In the genomic region with DNA sequence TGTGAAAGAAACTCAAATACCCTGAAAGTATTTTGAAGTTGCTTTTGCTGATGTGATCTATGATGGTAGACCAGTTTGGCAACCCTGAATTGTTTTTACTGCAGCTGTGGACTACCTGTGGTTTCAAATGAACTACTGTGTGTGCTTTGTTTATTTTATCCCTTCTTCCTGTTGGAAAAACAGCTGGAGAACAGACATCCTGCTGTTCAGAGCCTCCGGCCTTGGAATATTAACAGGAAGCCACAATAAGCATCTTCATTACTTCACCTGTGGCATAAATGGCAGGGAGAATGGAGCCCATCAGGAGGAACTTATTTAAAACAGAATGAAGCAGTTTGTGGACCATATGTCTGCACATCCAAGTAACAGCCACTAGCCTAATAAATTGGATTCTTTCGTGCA, we compare ENCODE assay signal across 15 cellular contexts.
DNase-seq lines count a peak whose midpoint lies in the region; ATAC-seq, FAIRE-seq and TF ChIP-seq lines count a peak whose summit lies in the region.
"Had no signal": no experiment of that assay in that cellular context is flagged by ENCODE, and none has a peak within 500 bp of the region (broad histone marks: within the 10 kb centered on the region; RNA-seq: fewer than 3 reads in every experiment).

No MANE protein-coding gene starts in this region.

- H3K27me3 Mint-ChIP-seq in nephron progenitor cell (ENCODE audit: low read depth, poor library complexity) (peaks cover 5% of the 10 kb centered on the region), Caco-2 (ENCODE audit: insufficient read depth, unreplicated experiment) (peaks cover 4% of the 10 kb centered on the region)

- BruUV-seq in Caco-2 (replicated peaks; lab: Mats Ljungman, UMichigan), result no TSS peak

- CTCF ChIA-PET in Caco-2 (lab: Charles Lee), result no interaction called here

- H3K4me1 ChIP-seq in Caco-2, result no peaks in the 10 kb centered on the region

- DNase-seq in H54 (ENCODE audit: insufficient read length, low spot score) (no peak), NCI-H146 (lab: John Stamatoyannopoulos, UW) (peak; percentile 95), nephron progenitor cell (no peak), Caco-2 (no peak)
- DNase-seq in stimulated activated CD4-positive, alpha-beta T cell treated with anti-CD3 and anti-CD28 coated beads, Interleukin-4, amount 100 ng/mL, for 4 hours, result no peak
- DNase-seq: activated gamma-delta T cell, esophagus squamous epithelium, Karpas-422, left lung, naive B cell, NCI-H1694, transverse colon had no signal

- no peak for TF ChIP-seq POLR2A in H54 (IDR thresholded peaks at IDR 0.05; ENCODE audit: low read depth, low read length)

- H3K36me3 ChIP-seq in Caco-2 (ENCODE audit: control insufficient read depth, insufficient read depth, low read length), result no peaks in the 10 kb centered on the region
- H3K36me3 ChIP-seq: esophagus squamous epithelium, left lung, transverse colon had no signal

- ATAC-seq in SK-N-SH treated with all-trans-retinoic acid at 6 μM for 48 hours (no peak), GM21825 (IDR thresholded peaks at IDR 0.05; ENCODE audit: unreplicated experiment) (no peak)
- ATAC-seq: left lung had no signal

- TF ChIP-seq CTCF in nephron progenitor cell (IDR thresholded peaks at IDR 0.05), result no peak
- no peak for TF ChIP-seq CTCF in Caco-2 (IDR thresholded peaks at IDR 0.05; ENCODE audit: insufficient read depth in 1 of 2, low read depth in 1 of 2, low read length in 1 of 2, severe bottlenecking in 1 of 2, unreplicated experiment in 1 of 2)

- peak overlapping the region; percentile 18 for H3K27ac Mint-ChIP-seq in nephron progenitor cell
- H3K27ac Mint-ChIP-seq in Caco-2 (ENCODE audit: unreplicated experiment), result no peak overlapping the region

- H3K9me3 Mint-ChIP-seq in nephron progenitor cell (peaks cover 10% of the 10 kb centered on the region), Caco-2 (ENCODE audit: unreplicated experiment) (no peaks in the 10 kb centered on the region)
- H3K9me3 Mint-ChIP-seq: naive B cell had no signal

- POLR2A ChIA-PET in Caco-2 (lab: Charles Lee), result no interaction called here

- FAIRE-seq in H54 (lab: Jason Lieb, UNC), result peak; percentile 36
- FAIRE-seq: astrocyte had no signal

- H3K4me3 Mint-ChIP-seq in nephron progenitor cell (no peak overlapping the region), Caco-2 (ENCODE audit: unreplicated experiment) (no peak overlapping the region)
- H3K4me3 Mint-ChIP-seq: naive B cell had no signal

- H3K4me3 ChIP-seq in Caco-2 (ENCODE audit: low read depth, low read length), result no peak overlapping the region
- H3K4me3 ChIP-seq: esophagus squamous epithelium, left lung, transverse colon had no signal

- H3K9me3 ChIP-seq in Caco-2, result no peaks in the 10 kb centered on the region
- H3K9me3 ChIP-seq: esophagus squamous epithelium, left lung, transverse colon had no signal

- intact Hi-C loops in Caco-2 (cut with micrococcal nuclease; ENCODE audit: unreplicated experiment), result no loop called here

- H3K4me1 Mint-ChIP-seq in nephron progenitor cell, result peaks cover 75% of the 10 kb centered on the region
- H3K4me1 Mint-ChIP-seq in Caco-2 (ENCODE audit: low read depth, unreplicated experiment), result no peaks in the 10 kb centered on the region

- H3K36me3 Mint-ChIP-seq in nephron progenitor cell (ENCODE audit: low read depth), result peaks cover 5% of the 10 kb centered on the region
- H3K36me3 Mint-ChIP-seq in Caco-2 (ENCODE audit: insufficient read depth, unreplicated experiment), result no peaks in the 10 kb centered on the region
- H3K36me3 Mint-ChIP-seq: naive B cell had no signal

- no peaks in the 10 kb centered on the region for H3K27me3 ChIP-seq in Caco-2 (replicated peaks; ENCODE audit: control insufficient read depth, insufficient read depth, low read length)
- H3K27me3 ChIP-seq: esophagus squamous epithelium, left lung, transverse colon had no signal

TF ChIP-seq in SK-N-SH treated with all-trans-retinoic acid at 6 μM for 48 hours, 23 proteins besides CTCF, POLR2A, EP300 and RAD21:
- TF ChIP-seq TCF4 (CRISPR knock-in tag; IDR thresholded peaks at IDR 0.05; ENCODE audit: borderline replicate concordance) (peak; percentile 49; the same call in 1 of the 2 replicates), ZNF70 (CRISPR knock-in tag; IDR thresholded peaks at IDR 0.05) (no peak)
